Comparison of ENCODE assay signal across 8 cellular contexts in genomic region chr7:151085691-151086620, GRCh38. TPM values are rescaled to one million over a fixed set of nuclear protein-coding genes. Genes with fewer than 3 reads are reported as not detected.
DNase-seq lines count a peak whose midpoint lies in the region; ATAC-seq and TF ChIP-seq lines count a peak whose summit lies in the region.

TSS of gene AGAP3 (plus strand) at chr7:151086475. CDS start at chr7:151086742, 267 bp downstream.

- peak within 1 kb of the TSS; percentile 55; the same call in 1 of the 2 replicates for H3K9ac ChIP-seq in OCI-LY1 (ENCODE audit: low read length)

- H3K27ac Mint-ChIP-seq in CD8-positive, alpha-beta memory T cell: peak within 1 kb of the TSS; percentile 71 to 97 (median 91)

- peaks cover 54% of the 10 kb centered on the region for H3K4me1 ChIP-seq in CD8-positive, alpha-beta memory T cell (ENCODE audit: insufficient read depth, low read length)
- peaks cover 41% of the 10 kb centered on the region for H3K4me1 ChIP-seq in OCI-LY1 (ENCODE audit: insufficient read depth, low read length, severe bottlenecking)

- CTCF ChIA-PET in CD8-positive, alpha-beta memory T cell (lab: Charles Lee): interaction anchor here (1.4 to 4.8 kb wide), 4 partner anchors 15 to 26 kb away, joined by 3 to 25 read pairs (median 7); no protein-coding TSS in a partner anchor

- H3K9me3 ChIP-seq in CD8-positive, alpha-beta memory T cell (ENCODE audit: low read length): no peaks in the 10 kb centered on the region
- H3K9me3 ChIP-seq in OCI-LY1 (ENCODE audit: low read length): no peaks in the 10 kb centered on the region

- H3K4me1 Mint-ChIP-seq in CD8-positive, alpha-beta memory T cell: peaks cover 35 to 59% (median 35%) of the 10 kb centered on the region in 3 donors

- peak within 1 kb of the TSS; percentile 77 for H3K4me2 ChIP-seq in OCI-LY1 (ENCODE audit: low read length)

- no peak within 1 kb of the TSS for H2AFZ ChIP-seq in OCI-LY1 (ENCODE audit: low read length)

- peak; percentile 48 to 73 (median 59) for DNase-seq in CD8-positive, alpha-beta memory T cell
- DNase-seq in HL-60 (ENCODE audit: low read depth in 1 of 2, low spot score in 1 of 2) (peak; percentile 71 to 73), epithelial cell of prostate (ENCODE audit: low read depth, low spot score) (no peak), middle frontal gyrus (ENCODE audit: extremely low spot score, low spot score) (peak; percentile 58)
- peak; percentile 67 for DNase-seq in activated T-cell treated with anti-CD3 and anti-CD28 coated beads, Interleukin-2, amount 50 U/mL, for 1 hour
- DNase-seq in stimulated activated naive CD4-positive, alpha-beta T cell treated with Interleukin-2 at 50 U/mL for 16 hours (lab: John Stamatoyannopoulos, UW): peak; percentile 59

- no peaks in the 10 kb centered on the region for H3K27me3 ChIP-seq in CD8-positive, alpha-beta memory T cell (ENCODE audit: insufficient read depth, low read length, poor library complexity, severe bottlenecking)
- no peaks in the 10 kb centered on the region for H3K27me3 ChIP-seq in HL-60 (ENCODE audit: insufficient read depth, poor library complexity, severe bottlenecking)
- peaks cover 16% of the 10 kb centered on the region for H3K27me3 ChIP-seq in OCI-LY1 (ENCODE audit: insufficient read depth, low read length)

- H3K4me3 ChIP-seq in CD8-positive, alpha-beta memory T cell (ENCODE audit: low read length): peak within 1 kb of the TSS; percentile 65
- H3K4me3 ChIP-seq in HL-60 (replicated peaks; ENCODE audit: insufficient read depth, low read length): peak within 1 kb of the TSS; percentile 78
- peak within 1 kb of the TSS; percentile 64 for H3K4me3 ChIP-seq in OCI-LY1 (ENCODE audit: low read depth, low read length, poor library complexity, severe bottlenecking)

- ATAC-seq in GM19452 (IDR thresholded peaks at IDR 0.05; ENCODE audit: unreplicated experiment): peak; percentile 40

- H3K9me2 ChIP-seq in OCI-LY1 (ENCODE audit: low read depth, low read length): no peaks in the 10 kb centered on the region

- H3K27ac ChIP-seq in CD8-positive, alpha-beta memory T cell (ENCODE audit: low read depth, low read length): peak within 1 kb of the TSS; percentile 74
- H3K27ac ChIP-seq in HL-60 (replicated peaks) (peak within 1 kb of the TSS; percentile 77), OCI-LY1 (ENCODE audit: low read depth, low read length, poor library complexity, severe bottlenecking) (no peak within 1 kb of the TSS), epithelial cell of prostate (peak within 1 kb of the TSS; percentile 80)

- no peaks in the 10 kb centered on the region for H3K36me3 ChIP-seq in CD8-positive, alpha-beta memory T cell (ENCODE audit: insufficient read depth, low read length)
- no peaks in the 10 kb centered on the region for H3K36me3 ChIP-seq in OCI-LY1 (ENCODE audit: insufficient read depth, low read length)

- H4K20me1 ChIP-seq in OCI-LY1 (ENCODE audit: insufficient read depth, low read length): no peaks in the 10 kb centered on the region

- peak within 1 kb of the TSS; percentile 87 to 94 (median 90) for H3K4me3 Mint-ChIP-seq in CD8-positive, alpha-beta memory T cell

- TF ChIP-seq CTCF in HL-60 (IDR thresholded peaks at IDR 0.05; ENCODE audit: insufficient read depth, low read length) (no peak), OCI-LY1 (IDR thresholded peaks at IDR 0.05; ENCODE audit: low read length) (no peak; the same call in 1 of the 2 replicates)

- peaks cover 0 to 12% (median 0%) of the 10 kb centered on the region in 3 donors for H3K36me3 Mint-ChIP-seq in CD8-positive, alpha-beta memory T cell

- no peaks in the 10 kb centered on the region for H3K9me3 Mint-ChIP-seq in CD8-positive, alpha-beta memory T cell

- POLR2A ChIA-PET in CD8-positive, alpha-beta memory T cell (lab: Charles Lee): interaction anchor here (0.9 kb wide), 1 partner anchor 72 kb away, joined by 4 read pairs; no protein-coding TSS in a partner anchor

- H3K27me3 Mint-ChIP-seq in CD8-positive, alpha-beta memory T cell: peaks cover 0 to 14% of the 10 kb centered on the region in 2 donors

- H3F3A ChIP-seq in OCI-LY1 (ENCODE audit: insufficient read depth, low read length): no peaks in the 10 kb centered on the region; the same call in none of the 2 replicates

- no peaks in the 10 kb centered on the region for H3K79me2 ChIP-seq in OCI-LY1 (ENCODE audit: insufficient read depth, low read length)

RNA-seq across cellular contexts. Expression of gene AGAP3, which starts in this region (rescaled TPM):
- total RNA-seq in CD8-positive, alpha-beta memory T cell: 10 to 100 TPM; 39.9 to 40.7 TPM
- polyA plus RNA-seq in CD8-positive, alpha-beta memory T cell: 8.0 TPM
